20 cellular contexts compared by ENCODE assay signal in the genomic region with DNA sequence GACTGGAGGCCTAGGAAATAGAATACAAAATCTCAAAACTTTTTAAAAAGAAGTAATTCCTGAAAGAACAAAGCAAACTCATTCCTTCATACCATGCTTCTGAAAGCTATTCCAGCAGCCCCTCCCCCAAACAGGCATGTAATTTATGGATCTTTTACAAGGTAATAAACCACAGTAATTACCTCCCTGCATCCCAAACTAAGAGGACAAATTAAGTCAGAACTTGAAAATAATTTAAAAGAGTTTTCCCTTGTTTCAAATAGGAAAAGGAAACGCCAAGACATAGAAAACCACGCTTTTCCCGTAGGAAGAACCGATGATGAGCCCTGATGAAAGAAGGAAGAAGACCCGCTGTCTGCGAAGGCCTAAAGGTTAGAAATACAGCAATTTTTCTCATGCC. TPM values are rescaled to one million over a fixed set of nuclear protein-coding genes. Genes with fewer than 3 reads are reported as not detected.
A peak's percentile ranks its signal among the peaks of the same experiment; 100 is the strongest.
DNase-seq lines count a peak whose midpoint lies in the region; ATAC-seq, FAIRE-seq and TF ChIP-seq lines count a peak whose summit lies in the region.
"Had no signal": no experiment of that assay in that cellular context is flagged by ENCODE, and none has a peak within 500 bp of the region (broad histone marks: within the 10 kb centered on the region; RNA-seq: fewer than 3 reads in every experiment).

No MANE protein-coding gene starts in this region.

- H3K4me3 Mint-ChIP-seq in mesothelial cell of epicardium: peak overlapping the region; percentile 88
- H3K4me3 Mint-ChIP-seq: activated CD4-positive, alpha-beta T cell treated with anti-CD3 and anti-CD28 coated beads, Interleukin-2, amount 10 ng/mL, durations not matched to agents 24 days and 14 days; activated naive CD8-positive, alpha-beta T cell treated with anti-CD3 and anti-CD28 coated beads, Interleukin-2, amount 50 U/mL, for 24 hours; CD4-positive, alpha-beta T cell; T-helper 2 cell treated with Interferon-gamma antibody and Interleukin-4, amounts not matched to agents 5 μg/mL and 100 μg/mL, for 36 hours had no signal

- WGBS in right cardiac atrium: 39% methylated on average over 6 of the region's 6 CpGs

- peaks cover 30% of the 10 kb centered on the region for H3K36me3 Mint-ChIP-seq in mesothelial cell of epicardium

- no peak for FAIRE-seq in endothelial cell of umbilical vein (lab: Jason Lieb, UNC)
- FAIRE-seq: A204.1 had no signal

- CTCF ChIA-PET in endothelial cell of umbilical vein (lab: Charles Lee): interaction anchor here (0.8 to 9.1 kb wide), 2 partner anchors 15 to 40 kb away, joined by 3 to 70 read pairs; no protein-coding TSS in a partner anchor
- CTCF ChIA-PET in OCI-LY7 (lab: Charles Lee; ENCODE audit: unreplicated experiment): no interaction called here

- H3K36me3 ChIP-seq in endothelial cell of umbilical vein (ENCODE audit: control insufficient read depth in 2 of 2, extremely low read depth in 1 of 2, insufficient read depth in 2 of 2, low read length in 2 of 2) (no peaks in the 10 kb centered on the region), upper lobe of right lung (no peaks in the 10 kb centered on the region), OCI-LY7 (ENCODE audit: insufficient read depth, low read length) (no peaks in the 10 kb centered on the region)
- H3K36me3 ChIP-seq: SJCRH30 had no signal

- TF ChIP-seq POLR2A in endothelial cell of umbilical vein (IDR thresholded peaks at IDR 0.05; ENCODE audit: low read depth, low read length): no peak

- peak overlapping the region; percentile 100 for H3K27ac Mint-ChIP-seq in mesothelial cell of epicardium
- H3K27ac Mint-ChIP-seq: activated CD4-positive, alpha-beta T cell treated with anti-CD3 and anti-CD28 coated beads, Interleukin-2, amount 10 ng/mL, durations not matched to agents 24 days and 14 days; activated naive CD8-positive, alpha-beta T cell treated with anti-CD3 and anti-CD28 coated beads, Interleukin-2, amount 50 U/mL, for 24 hours; CD4-positive, alpha-beta T cell; T-helper 2 cell treated with Interferon-gamma antibody and Interleukin-4, amounts not matched to agents 5 μg/mL and 100 μg/mL, for 36 hours had no signal

- no peaks in the 10 kb centered on the region for H3K9me1 ChIP-seq in endothelial cell of umbilical vein (replicated peaks; ENCODE audit: control insufficient read depth, extremely low read depth, insufficient read depth, low read length)

- no peaks in the 10 kb centered on the region for H3K27me3 ChIP-seq in right cardiac atrium (ENCODE audit: control insufficient read depth, insufficient read depth)
- H3K27me3 ChIP-seq in endothelial cell of umbilical vein (ENCODE audit: control insufficient read depth in 2 of 2, insufficient read depth in 2 of 2, low read length in 2 of 2): no peaks in the 10 kb centered on the region
- H3K27me3 ChIP-seq in upper lobe of right lung: peaks cover 5% of the 10 kb centered on the region
- H3K27me3 ChIP-seq: SJCRH30 had no signal

- no peak overlapping the region for H2AFZ ChIP-seq in endothelial cell of umbilical vein (ENCODE audit: low read depth, low read length)
- no peak overlapping the region for H2AFZ ChIP-seq in OCI-LY7 (ENCODE audit: low read length)

- H3K4me2 ChIP-seq in endothelial cell of umbilical vein (ENCODE audit: insufficient read depth, low read length) (peak overlapping the region; percentile 92), OCI-LY7 (ENCODE audit: low read length) (no peak overlapping the region)

- no peaks in the 10 kb centered on the region for H3K9me2 ChIP-seq in OCI-LY7 (ENCODE audit: insufficient read depth, low read length)

- peaks cover 97% of the 10 kb centered on the region for H3K4me1 Mint-ChIP-seq in mesothelial cell of epicardium
- H3K4me1 Mint-ChIP-seq: activated CD4-positive, alpha-beta T cell treated with anti-CD3 and anti-CD28 coated beads, Interleukin-2, amount 10 ng/mL, durations not matched to agents 24 days and 14 days; activated naive CD8-positive, alpha-beta T cell treated with anti-CD3 and anti-CD28 coated beads, Interleukin-2, amount 50 U/mL, for 24 hours had no signal

- H4K20me1 ChIP-seq in endothelial cell of umbilical vein (replicated peaks; ENCODE audit: control insufficient read depth, extremely low read depth, insufficient read depth, low read length) (no peaks in the 10 kb centered on the region), OCI-LY7 (ENCODE audit: insufficient read depth, low read length) (no peaks in the 10 kb centered on the region)

- peaks cover 70% of the 10 kb centered on the region for H3K79me2 ChIP-seq in endothelial cell of umbilical vein (ENCODE audit: control insufficient read depth, insufficient read depth, low read length)
- no peaks in the 10 kb centered on the region for H3K79me2 ChIP-seq in OCI-LY7 (ENCODE audit: insufficient read depth, low read depth, low read length)

- peak overlapping the region; percentile 81 for H3K9ac ChIP-seq in endothelial cell of umbilical vein (replicated peaks; ENCODE audit: extremely low read depth, insufficient read depth, low read length)

- no peak for DNase-seq in right cardiac atrium
- DNase-seq in left cardiac atrium: no peak
- no peak for DNase-seq in endothelial cell of umbilical vein (ENCODE audit: low read depth, low spot score)
- no peak for DNase-seq in mesothelial cell of epicardium (ENCODE audit: low spot score in 2 of 2, unreplicated experiment in 2 of 2)
- DNase-seq in upper lobe of right lung: no peak
- no peak for DNase-seq in DMS114 treated with DMSO at 0.1 percent for 48 hours (lab: John Stamatoyannopoulos, UW; ENCODE audit: unreplicated experiment)
- no peak for DNase-seq in effector CD8-positive, alpha-beta T cell (lab: John Stamatoyannopoulos, UW)
- no peak for DNase-seq in OCI-LY7 (ENCODE audit: low spot score)
- DNase-seq: activated CD4-positive, alpha-beta T cell treated with anti-CD3 and anti-CD28 coated beads, Interleukin-2, amount 10 ng/mL, durations not matched to agents 24 days and 14 days; activated naive CD8-positive, alpha-beta T cell treated with anti-CD3 and anti-CD28 coated beads, Interleukin-2, amount 50 U/mL, for 24 hours; CD4-positive, alpha-beta T cell; GOT3; hypothalamus; NCI-H1436; NCI-H226; SJCRH30; trophoblast cell had no signal

- ATAC-seq in right cardiac atrium (no peak), left cardiac atrium (no peak), upper lobe of right lung (no peak)
- ATAC-seq: activated naive CD8-positive, alpha-beta T cell treated with anti-CD3 and anti-CD28 coated beads, Interleukin-2, amount 50 U/mL, for 24 hours had no signal

- H3K9me3 Mint-ChIP-seq in mesothelial cell of epicardium: no peaks in the 10 kb centered on the region
- H3K9me3 Mint-ChIP-seq: activated CD4-positive, alpha-beta T cell treated with anti-CD3 and anti-CD28 coated beads, Interleukin-2, amount 10 ng/mL, durations not matched to agents 24 days and 14 days; activated naive CD8-positive, alpha-beta T cell treated with anti-CD3 and anti-CD28 coated beads, Interleukin-2, amount 50 U/mL, for 24 hours; CD4-positive, alpha-beta T cell; T-helper 2 cell treated with Interferon-gamma antibody and Interleukin-4, amounts not matched to agents 5 μg/mL and 100 μg/mL, for 36 hours had no signal

- H3K27ac ChIP-seq in right cardiac atrium (ENCODE audit: low read length) (peak overlapping the region; percentile 8), endothelial cell of umbilical vein (ENCODE audit: insufficient read depth, low read depth, low read length) (peak overlapping the region; percentile 96), upper lobe of right lung (peak overlapping the region; percentile 89), OCI-LY7 (ENCODE audit: low read depth, low read length, poor library complexity, severe bottlenecking) (no peak overlapping the region)
- H3K27ac ChIP-seq: SJCRH30 had no signal

- POLR2A ChIA-PET in endothelial cell of umbilical vein (lab: Charles Lee) (interaction anchor here (1.2 to 1.5 kb wide), 2 partner anchors 22 to 24 kb away, joined by 4 read pairs; no protein-coding TSS in a partner anchor), OCI-LY7 (lab: Charles Lee) (no interaction called here)

- H3K4me3 ChIP-seq in right cardiac atrium (ENCODE audit: low read length): peak overlapping the region; percentile 31
- peak overlapping the region in 2 of 3 experiments; percentile 9 to 68 for H3K4me3 ChIP-seq in endothelial cell of umbilical vein (replicated peaks in 1 of 3; ENCODE audit: insufficient read depth in 1 of 3, low read depth in 1 of 3, low read length in 3 of 3)
- peak overlapping the region; percentile 45 for H3K4me3 ChIP-seq in upper lobe of right lung
- H3K4me3 ChIP-seq in OCI-LY7 (ENCODE audit: low read depth, low read length, poor library complexity, severe bottlenecking): no peak overlapping the region
- H3K4me3 ChIP-seq: coronary artery, SJCRH30 had no signal

- dilution Hi-C loops in endothelial cell of umbilical vein (cut with MboI; ENCODE audit: extremely low pct_ligation_motif_present, low sequenced_read_pairs): no loop called here

- H3K27me3 Mint-ChIP-seq in mesothelial cell of epicardium (ENCODE audit: low read depth): no peaks in the 10 kb centered on the region

- no TSS peak for BruUV-seq in endothelial cell of umbilical vein (replicated peaks; lab: Mats Ljungman, UMichigan)
- no TSS peak for BruUV-seq in OCI-LY7 (replicated peaks; lab: Mats Ljungman, UMichigan)

- H3K4me1 ChIP-seq in right cardiac atrium (ENCODE audit: control insufficient read depth, insufficient read depth, low read length) (no peaks in the 10 kb centered on the region), endothelial cell of umbilical vein (ENCODE audit: control insufficient read depth, extremely low read depth, insufficient read depth, low read length) (peaks cover 95% of the 10 kb centered on the region), upper lobe of right lung (peaks cover 23% of the 10 kb centered on the region), OCI-LY7 (ENCODE audit: insufficient read depth, low read length, poor library complexity, severe bottlenecking) (no peaks in the 10 kb centered on the region)
- H3K4me1 ChIP-seq: SJCRH30 had no signal

- H3K9me3 ChIP-seq in right cardiac atrium (ENCODE audit: control insufficient read depth, low read length) (no peaks in the 10 kb centered on the region), endothelial cell of umbilical vein (replicated peaks; ENCODE audit: control insufficient read depth, insufficient read depth, low read length) (no peaks in the 10 kb centered on the region), upper lobe of right lung (no peaks in the 10 kb centered on the region), OCI-LY7 (ENCODE audit: low read length) (no peaks in the 10 kb centered on the region)
- H3K9me3 ChIP-seq: SJCRH30 had no signal

- intact Hi-C loops in right cardiac atrium (cut with DNase I) (no loop called here), left cardiac atrium (cut with DNase I) (no loop called here), endothelial cell of umbilical vein (cut with micrococcal nuclease) (no loop called here), upper lobe of right lung (cut with DNase I) (loop anchor here (5.0 kb wide), 1 partner anchor 264 kb away; no protein-coding TSS in a partner anchor), OCI-LY7 (cut with micrococcal nuclease; ENCODE audit: unreplicated experiment) (no loop called here)

- no peak for TF ChIP-seq CTCF in endothelial cell of umbilical vein (IDR thresholded peaks at IDR 0.05; ENCODE audit: extremely low read depth in 1 of 2, insufficient read depth in 1 of 2, low read depth in 1 of 2, low read length in 2 of 2)
- no peak for TF ChIP-seq CTCF in mesothelial cell of epicardium (IDR thresholded peaks at IDR 0.05; ENCODE audit: unreplicated experiment)
- no peak for TF ChIP-seq CTCF in upper lobe of right lung (IDR thresholded peaks at IDR 0.05)
- no peak for TF ChIP-seq CTCF in OCI-LY7 (conservative IDR thresholded peaks at IDR 0.05; ENCODE audit: low read length)

RNA-seq across cellular contexts. Expression of a gene that starts 8.9 kb away (rescaled TPM):
- total RNA-seq in right cardiac atrium (1 to 10 TPM in 2 of 4 donors, under 1 TPM in 2; 0.12 to 2.2 (median 1.1) TPM), left cardiac atrium (1 to 10 TPM in 1 of 2 donors, under 1 TPM in 1; 0.97 to 1.0 TPM), endothelial cell of umbilical vein (7.5 and 8.1 TPM in 2 replicates), mesothelial cell of epicardium (51.0 to 55.9 TPM (median 54.7 TPM) in 3 replicates), upper lobe of right lung (7.1 TPM), OCI-LY7 (2022) (1.6 and 2.0 TPM in 2 replicates)
- polyA plus RNA-seq in right cardiac atrium (3.3 TPM), endothelial cell of umbilical vein (4.9 and 5.8 TPM in 2 replicates)
- 5.1 and 5.7 TPM in 2 replicates for polyA plus RNA-seq in endothelial cell of umbilical vein (2011; cell fraction: cytosol; rRNA removed)
- 16.7 and 22.7 TPM in 2 replicates for polyA plus RNA-seq in endothelial cell of umbilical vein (2011; cell fraction: nucleus; rRNA removed)
- 10.9 and 15.8 TPM in 2 replicates for polyA plus RNA-seq in endothelial cell of umbilical vein (2012)
- 2.7 TPM in 2 replicates for polyA minus RNA-seq in endothelial cell of umbilical vein
- polyA minus RNA-seq in endothelial cell of umbilical vein (2011; cell fraction: cytosol; rRNA and poly(A)+ RNA removed): not detected
- 6.6 and 7.0 TPM in 2 replicates for polyA minus RNA-seq in endothelial cell of umbilical vein (2011; cell fraction: nucleus; rRNA and poly(A)+ RNA removed)
- total RNA-seq in OCI-LY7 (2014; rRNA removed; shearing (Covaris generic)): 0.75 TPM in 1 of 2 replicates, not detected in the other
- total RNA-seq: activated CD4-positive, alpha-beta T cell treated with anti-CD3 and anti-CD28 coated beads, Interleukin-2, amount 10 ng/mL, durations not matched to agents 24 days and 14 days; CD4-positive, alpha-beta T cell had no signal

RNA-seq across cellular contexts. Expression of a gene that starts 19.2 kb away (rescaled TPM):
- total RNA-seq in right cardiac atrium (under 1 TPM in 3 of 4 donors, not detected in 1; 0.12 to 0.60 (median 0.37) TPM), left cardiac atrium (under 1 TPM; 0.13 to 0.38 TPM), endothelial cell of umbilical vein (2.2 and 2.3 TPM in 2 replicates), mesothelial cell of epicardium (30.3 to 33.9 TPM (median 30.8 TPM) in 3 replicates), upper lobe of right lung (2.1 TPM), OCI-LY7 (2022) (0.42 TPM in 1 of 2 replicates, not detected in the other)
- polyA plus RNA-seq in right cardiac atrium (0.36 TPM), endothelial cell of umbilical vein (1.6 and 1.9 TPM in 2 replicates)
- polyA plus RNA-seq in endothelial cell of umbilical vein (2011; cell fraction: cytosol; rRNA removed): 1.2 and 1.4 TPM in 2 replicates
- polyA plus RNA-seq in endothelial cell of umbilical vein (2011; cell fraction: nucleus; rRNA removed): 4.1 and 4.8 TPM in 2 replicates
- 1.1 and 2.0 TPM in 2 replicates for polyA plus RNA-seq in endothelial cell of umbilical vein (2012)
- 0.68 and 0.98 TPM in 2 replicates for polyA minus RNA-seq in endothelial cell of umbilical vein
- not detected for polyA minus RNA-seq in endothelial cell of umbilical vein (2011; cell fraction: cytosol; rRNA and poly(A)+ RNA removed)
- polyA minus RNA-seq in endothelial cell of umbilical vein (2011; cell fraction: nucleus; rRNA and poly(A)+ RNA removed): 2.5 and 3.0 TPM in 2 replicates
- 0.25 TPM in 1 of 2 replicates, not detected in the other for total RNA-seq in OCI-LY7 (2014; rRNA removed; shearing (Covaris generic))
- total RNA-seq: activated CD4-positive, alpha-beta T cell treated with anti-CD3 and anti-CD28 coated beads, Interleukin-2, amount 10 ng/mL, durations not matched to agents 24 days and 14 days; CD4-positive, alpha-beta T cell had no signal

RNA-seq across cellular contexts. Expression of a gene that starts 21.8 kb away (rescaled TPM):
- total RNA-seq in right cardiac atrium: under 1 TPM in 1 of 4 donors, not detected in 3; 0.17 TPM
- 0.43 TPM for polyA plus RNA-seq in right cardiac atrium
- total RNA-seq in left cardiac atrium: under 1 TPM in 1 of 2 donors, not detected in 1; 0.27 TPM
- 18.8 and 21.4 TPM in 2 replicates for total RNA-seq in endothelial cell of umbilical vein
- 18.6 and 22.1 TPM in 2 replicates for polyA plus RNA-seq in endothelial cell of umbilical vein
- polyA plus RNA-seq in endothelial cell of umbilical vein (2011; cell fraction: cytosol; rRNA removed): 15.7 and 18.5 TPM in 2 replicates
- 29.1 and 32.2 TPM in 2 replicates for polyA plus RNA-seq in endothelial cell of umbilical vein (2011; cell fraction: nucleus; rRNA removed)
- 19.5 and 28.4 TPM in 2 replicates for polyA plus RNA-seq in endothelial cell of umbilical vein (2012)
- 12.0 and 16.8 TPM in 2 replicates for polyA minus RNA-seq in endothelial cell of umbilical vein
- polyA minus RNA-seq in endothelial cell of umbilical vein (2011; cell fraction: cytosol; rRNA and poly(A)+ RNA removed): 1.3 TPM
- 10.0 and 11.6 TPM in 2 replicates for polyA minus RNA-seq in endothelial cell of umbilical vein (2011; cell fraction: nucleus; rRNA and poly(A)+ RNA removed)
- 128 to 133 TPM (median 133 TPM) in 3 replicates for total RNA-seq in mesothelial cell of epicardium
- 16.0 TPM for total RNA-seq in upper lobe of right lung
- 3.4 and 17.5 TPM in 2 replicates for total RNA-seq in OCI-LY7 (2014; rRNA removed; shearing (Covaris generic))
- 7.4 and 7.9 TPM in 2 replicates for total RNA-seq in OCI-LY7 (2022)
- total RNA-seq: activated CD4-positive, alpha-beta T cell treated with anti-CD3 and anti-CD28 coated beads, Interleukin-2, amount 10 ng/mL, durations not matched to agents 24 days and 14 days; CD4-positive, alpha-beta T cell had no signal

RNA-seq across cellular contexts. Expression of a gene that starts 25.9 kb away (rescaled TPM):
- total RNA-seq in right cardiac atrium: under 1 TPM in 2 of 4 donors, not detected in 2; 0.15 to 0.29 TPM
- polyA plus RNA-seq in right cardiac atrium: 0.14 TPM
- total RNA-seq in left cardiac atrium: under 1 TPM; 0.12 to 0.26 TPM
- total RNA-seq in endothelial cell of umbilical vein: 1.5 and 2.4 TPM in 2 replicates
- 1.2 and 1.5 TPM in 2 replicates for polyA plus RNA-seq in endothelial cell of umbilical vein
- polyA plus RNA-seq in endothelial cell of umbilical vein (2011; cell fraction: cytosol; rRNA removed): 0.99 and 1.2 TPM in 2 replicates
- polyA plus RNA-seq in endothelial cell of umbilical vein (2011; cell fraction: nucleus; rRNA removed): 1.5 and 1.6 TPM in 2 replicates
- 1.4 and 2.3 TPM in 2 replicates for polyA plus RNA-seq in endothelial cell of umbilical vein (2012)
- 0.89 and 1.3 TPM in 2 replicates for polyA minus RNA-seq in endothelial cell of umbilical vein
- not detected for polyA minus RNA-seq in endothelial cell of umbilical vein (2011; cell fraction: cytosol; rRNA and poly(A)+ RNA removed)
- 1.1 and 1.3 TPM in 2 replicates for polyA minus RNA-seq in endothelial cell of umbilical vein (2011; cell fraction: nucleus; rRNA and poly(A)+ RNA removed)
- total RNA-seq in mesothelial cell of epicardium: 13.7 to 14.6 TPM (median 14.0 TPM) in 3 replicates
- total RNA-seq in upper lobe of right lung: 0.75 TPM
- total RNA-seq in OCI-LY7 (2014; rRNA removed; shearing (Covaris generic)): 1.6 and 3.0 TPM in 2 replicates
- 7.2 and 8.2 TPM in 2 replicates for total RNA-seq in OCI-LY7 (2022)

RNA-seq across cellular contexts. Expression of a gene that starts 25.9 kb away (rescaled TPM):
- total RNA-seq in right cardiac atrium (not detected), left cardiac atrium (not detected), endothelial cell of umbilical vein (17.9 and 20.7 TPM in 2 replicates), mesothelial cell of epicardium (43.7 to 45.6 TPM (median 44.4 TPM) in 3 replicates), upper lobe of right lung (6.5 TPM), OCI-LY7 (2022) (10.2 and 12.0 TPM in 2 replicates)
- polyA plus RNA-seq in right cardiac atrium (not detected), endothelial cell of umbilical vein (7.8 and 10.0 TPM in 2 replicates)
- 5.0 and 6.7 TPM in 2 replicates for polyA plus RNA-seq in endothelial cell of umbilical vein (2011; cell fraction: cytosol; rRNA removed)
- 15.6 and 19.9 TPM in 2 replicates for polyA plus RNA-seq in endothelial cell of umbilical vein (2011; cell fraction: nucleus; rRNA removed)
- polyA plus RNA-seq in endothelial cell of umbilical vein (2012): 6.1 and 6.2 TPM in 2 replicates
- polyA minus RNA-seq in endothelial cell of umbilical vein: 6.1 and 6.7 TPM in 2 replicates
- not detected for polyA minus RNA-seq in endothelial cell of umbilical vein (2011; cell fraction: cytosol; rRNA and poly(A)+ RNA removed)
- 8.4 and 18.0 TPM in 2 replicates for polyA minus RNA-seq in endothelial cell of umbilical vein (2011; cell fraction: nucleus; rRNA and poly(A)+ RNA removed)
- total RNA-seq in OCI-LY7 (2014; rRNA removed; shearing (Covaris generic)): 4.1 and 6.7 TPM in 2 replicates
- total RNA-seq: activated CD4-positive, alpha-beta T cell treated with anti-CD3 and anti-CD28 coated beads, Interleukin-2, amount 10 ng/mL, durations not matched to agents 24 days and 14 days; CD4-positive, alpha-beta T cell had no signal
